10 cellular contexts compared by ENCODE assay signal in the genomic region with DNA sequence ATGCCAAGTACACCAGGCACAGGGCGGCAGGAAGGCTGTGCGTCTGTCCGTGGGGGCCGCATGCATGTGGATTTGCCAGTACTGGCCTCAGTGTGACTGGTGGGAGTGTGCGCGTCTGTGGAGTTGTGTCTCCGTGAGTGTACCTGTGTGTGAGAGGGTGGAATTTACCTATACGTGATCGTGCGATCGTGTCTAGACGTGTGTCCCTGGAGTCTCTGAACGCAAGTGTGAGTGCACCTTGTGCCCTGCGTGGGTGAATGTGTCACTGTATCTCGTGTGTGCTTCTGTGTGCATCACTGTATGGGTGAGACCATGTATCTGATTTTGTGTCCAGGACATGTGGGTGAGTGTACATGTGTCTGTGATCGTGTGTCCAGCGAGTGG. TPM values are rescaled to one million over a fixed set of nuclear protein-coding genes. Genes with fewer than 3 reads are reported as not detected.
DNase-seq lines count a peak whose midpoint lies in the region; ATAC-seq and TF ChIP-seq lines count a peak whose summit lies in the region.
"Had no signal": no experiment of that assay in that cellular context is flagged by ENCODE, and none has a peak within 500 bp of the region (broad histone marks: within the 10 kb centered on the region; RNA-seq: fewer than 3 reads in every experiment).

No MANE protein-coding gene starts in this region.

- peaks cover 33% of the 10 kb centered on the region for H3K4me1 Mint-ChIP-seq in CD8-positive, alpha-beta T cell (ENCODE audit: low read depth)
- peaks cover 33% of the 10 kb centered on the region for H3K4me1 Mint-ChIP-seq in nephron progenitor cell

- in situ Hi-C loops in HAP-1 (cut with MboI; ENCODE audit: low sequenced_read_pairs), result no loop called here

- no peak overlapping the region for H3K4me3 ChIP-seq in CD8-positive, alpha-beta T cell (ENCODE audit: low read depth, low read length)
- H3K4me3 ChIP-seq in HAP-1, result peak overlapping the region; percentile 14; the same call in 1 of the 2 replicates
- peak overlapping the region; percentile 84 for H3K4me3 ChIP-seq in ectodermal cell (ENCODE audit: insufficient read depth, low read depth, low read length)
- H3K4me3 ChIP-seq in left lung, result peak overlapping the region in 1 of 2 donors; percentile 19

- peaks cover 37% of the 10 kb centered on the region for H3K27me3 ChIP-seq in CD8-positive, alpha-beta T cell (ENCODE audit: insufficient read depth, low read length)
- H3K27me3 ChIP-seq in HAP-1 (ENCODE audit: low read depth) (peaks cover 90% of the 10 kb centered on the region), ectodermal cell (ENCODE audit: control insufficient read depth, insufficient read depth, low read length, poor library complexity, severe bottlenecking) (peaks cover 97% of the 10 kb centered on the region), left lung (peaks cover 99 to 100% of the 10 kb centered on the region in 2 donors)

- CTCF ChIA-PET in CD8-positive, alpha-beta T cell (lab: Charles Lee), result no interaction called here

- no peak overlapping the region for H3K27ac Mint-ChIP-seq in CD8-positive, alpha-beta T cell
- H3K27ac Mint-ChIP-seq in nephron progenitor cell, result no peak overlapping the region

- no peak for DNase-seq in CD8-positive, alpha-beta T cell
- DNase-seq in HAP-1 (ENCODE audit: low spot score in 2 of 2) (no peak), nephron progenitor cell (no peak), left lung (no peak), NCI-H226 (no peak)
- DNase-seq in stimulated activated CD4-positive, alpha-beta T cell treated with anti-CD3 and anti-CD28 coated beads, Interleukin-4, amount 100 ng/mL, for 1 hour, result no peak
- DNase-seq: RPMI8226 had no signal

- peak overlapping the region; percentile 49 for H3K4me3 Mint-ChIP-seq in CD8-positive, alpha-beta T cell
- H3K4me3 Mint-ChIP-seq in nephron progenitor cell, result peak overlapping the region; percentile 74

- no peaks in the 10 kb centered on the region for H3K36me3 ChIP-seq in CD8-positive, alpha-beta T cell (ENCODE audit: insufficient read depth, low read length)
- H3K36me3 ChIP-seq in HAP-1 (replicated peaks), result no peaks in the 10 kb centered on the region
- H3K36me3 ChIP-seq in ectodermal cell (ENCODE audit: control insufficient read depth, insufficient read depth, low read length), result no peaks in the 10 kb centered on the region
- H3K36me3 ChIP-seq in left lung, result no peaks in the 10 kb centered on the region

- 35 to 54% methylated on average over 17 of the region's 17 CpGs for WGBS in ectodermal cell, 2 experiments

- no peak overlapping the region for H3K27ac ChIP-seq in CD8-positive, alpha-beta T cell (ENCODE audit: low read depth, low read length)
- H3K27ac ChIP-seq in ectodermal cell (ENCODE audit: insufficient read depth, low read depth, low read length, poor library complexity, severe bottlenecking), result no peak overlapping the region
- no peak overlapping the region for H3K27ac ChIP-seq in left lung

- TF ChIP-seq CTCF in CD8-positive, alpha-beta T cell (IDR thresholded peaks at IDR 0.05), result no peak
- TF ChIP-seq CTCF in nephron progenitor cell (IDR thresholded peaks at IDR 0.05) (no peak), left lung (IDR thresholded peaks at IDR 0.05) (no peak)

- intact Hi-C loops in CD8-positive, alpha-beta T cell (cut with DNase I, micrococcal nuclease), result no loop called here
- intact Hi-C loops in left lung (cut with DNase I), result no loop called here

- ATAC-seq in CD8-positive, alpha-beta T cell, result no peak
- no peak for ATAC-seq in left lung
- no peak for ATAC-seq in HG02678 (IDR thresholded peaks at IDR 0.05; ENCODE audit: unreplicated experiment)

- POLR2A ChIA-PET in CD8-positive, alpha-beta T cell (lab: Charles Lee), result no interaction called here

- H3K4me1 ChIP-seq in CD8-positive, alpha-beta T cell (ENCODE audit: insufficient read depth, low read length), result peaks cover 22% of the 10 kb centered on the region
- H3K4me1 ChIP-seq in HAP-1, result no peaks in the 10 kb centered on the region
- H3K4me1 ChIP-seq in ectodermal cell (ENCODE audit: control insufficient read depth, insufficient read depth, low read length), result peaks cover 69% of the 10 kb centered on the region
- peaks cover 11 to 43% of the 10 kb centered on the region in 2 donors for H3K4me1 ChIP-seq in left lung

- H3K9me3 ChIP-seq in CD8-positive, alpha-beta T cell (ENCODE audit: low read length), result no peaks in the 10 kb centered on the region
- no peaks in the 10 kb centered on the region for H3K9me3 ChIP-seq in HAP-1
- no peaks in the 10 kb centered on the region for H3K9me3 ChIP-seq in ectodermal cell (ENCODE audit: control insufficient read depth, low read length)
- H3K9me3 ChIP-seq in left lung, result no peaks in the 10 kb centered on the region

- H3K9me3 Mint-ChIP-seq in CD8-positive, alpha-beta T cell, result no peaks in the 10 kb centered on the region
- no peaks in the 10 kb centered on the region for H3K9me3 Mint-ChIP-seq in nephron progenitor cell

- no peaks in the 10 kb centered on the region for H3K36me3 Mint-ChIP-seq in CD8-positive, alpha-beta T cell
- no peaks in the 10 kb centered on the region for H3K36me3 Mint-ChIP-seq in nephron progenitor cell (ENCODE audit: low read depth)

- H3K27me3 Mint-ChIP-seq in CD8-positive, alpha-beta T cell (ENCODE audit: low read depth), result peaks cover 59% of the 10 kb centered on the region
- H3K27me3 Mint-ChIP-seq in nephron progenitor cell (ENCODE audit: low read depth, poor library complexity), result peaks cover 99% of the 10 kb centered on the region

RNA-seq across cellular contexts. Expression of gene LHX5, which starts 4.9 kb away (rescaled TPM):
- not detected for total RNA-seq in CD8-positive, alpha-beta T cell
- polyA plus RNA-seq in ectodermal cell (2013, experiment 1 of 4), result 36.3 TPM
- 55.7 TPM for polyA plus RNA-seq in ectodermal cell (2013, experiment 2 of 4)
- 39.0 TPM for polyA plus RNA-seq in ectodermal cell (2013, experiment 3 of 4)
- 43.8 TPM for polyA plus RNA-seq in ectodermal cell (2013, experiment 4 of 4)
- not detected for total RNA-seq in left lung
- total RNA-seq: renal cortical epithelial cell had no signal

RNA-seq across cellular contexts. Expression of gene SDSL, which starts 44.6 kb away (rescaled TPM):
- not detected for total RNA-seq in CD8-positive, alpha-beta T cell
- 3.7 TPM for polyA plus RNA-seq in ectodermal cell (2013, experiment 1 of 4)
- polyA plus RNA-seq in ectodermal cell (2013, experiment 2 of 4), result 3.1 TPM
- polyA plus RNA-seq in ectodermal cell (2013, experiment 3 of 4), result 4.5 TPM
- 4.2 TPM for polyA plus RNA-seq in ectodermal cell (2013, experiment 4 of 4)
- 10 to 100 TPM; 12.9 to 13.8 TPM for total RNA-seq in left lung

Comparison
In these comparisons a context has a peak if more than half of its experiments do, and no peak if none do; other contexts are left out.
1. RNA of gene SDSL, which starts 44.6 kb away (total RNA-seq): 12.9 to 13.8 TPM in left lung; not detected in CD8-positive, alpha-beta T cell; every median in the first group is over 10 times any median in the second.